7 cellular contexts compared by ENCODE assay signal in the genomic region with DNA sequence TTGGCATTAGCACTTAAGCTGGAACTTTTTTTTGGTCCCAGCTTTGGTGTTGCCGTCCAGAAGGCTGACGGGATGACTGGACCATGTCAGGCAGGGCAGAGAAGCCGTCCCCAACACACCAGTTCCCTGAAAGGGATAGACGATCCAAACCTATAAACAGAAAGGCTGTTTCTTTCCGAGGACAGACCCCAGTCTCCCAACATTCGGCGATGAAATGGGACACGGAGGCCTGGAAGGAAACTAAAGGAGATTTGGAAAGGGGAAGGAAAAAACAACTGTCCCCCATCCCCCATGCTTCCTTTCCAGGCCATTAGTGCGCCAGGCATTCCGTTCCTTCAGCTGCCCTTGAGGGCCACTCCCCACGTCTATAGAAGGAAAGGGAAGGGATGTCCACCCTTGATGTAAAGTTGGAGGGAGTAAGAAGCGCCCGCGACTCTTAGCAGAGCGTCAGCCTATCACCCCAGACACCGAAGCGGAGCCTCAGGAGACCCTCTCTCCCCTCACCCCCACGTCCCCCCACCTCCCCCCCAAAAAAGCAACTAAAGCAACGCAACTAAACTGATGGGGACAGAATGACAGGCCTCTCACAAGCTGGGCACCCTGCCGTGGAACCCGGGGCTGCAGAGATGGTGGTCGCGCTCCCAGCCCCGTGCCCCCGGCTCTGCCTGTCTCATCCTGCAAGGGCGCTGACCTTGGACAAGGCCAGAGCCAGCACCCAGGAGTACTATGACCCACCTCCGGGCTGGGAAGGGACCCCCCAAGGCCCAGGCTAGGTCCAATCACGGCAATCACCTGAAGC. TPM values are rescaled to one million over a fixed set of nuclear protein-coding genes. Genes with fewer than 3 reads are reported as not detected.
DNase-seq lines count a peak whose midpoint lies in the region; ATAC-seq, FAIRE-seq and TF ChIP-seq lines count a peak whose summit lies in the region.

No MANE protein-coding gene starts in this region.

- intact Hi-C loops in MCF 10A (cut with micrococcal nuclease) = loop anchor here (5.0 kb wide), 2 partner anchors 120 to 135 kb away; no protein-coding TSS in a partner anchor
- intact Hi-C loops in HepG2 (cut with micrococcal nuclease; ENCODE audit: unreplicated experiment) = no loop called here

- peaks cover 47% of the 10 kb centered on the region for H3K4me1 Mint-ChIP-seq in MCF 10A (ENCODE audit: insufficient read depth, unreplicated experiment)

- TSS peak; percentile 70 for BruUV-seq in MCF 10A (replicated peaks; lab: Mats Ljungman, UMichigan)
- BruUV-seq in HepG2 (replicated peaks; lab: Mats Ljungman, UMichigan) = TSS peak; percentile 71

- in situ Hi-C loops in HepG2 (cut with HindIII; ENCODE audit: extremely low pct_ligation_motif_present, low pct_unique_long_range_greater_than_20kb) = loop anchor here (5.0 kb wide), 3 partner anchors 120 to 330 kb away; no protein-coding TSS in a partner anchor

- no peaks in the 10 kb centered on the region for H3K9me3 ChIP-seq in HepG2 (ENCODE audit: low read length)
- no peaks in the 10 kb centered on the region for H3K9me3 ChIP-seq in thymus (ENCODE audit: control insufficient read depth)

- H4K20me1 ChIP-seq in HepG2 (ENCODE audit: insufficient read depth, low read length) = peaks cover 30% of the 10 kb centered on the region

- peaks cover 60% of the 10 kb centered on the region for H3K4me1 ChIP-seq in HepG2 (ENCODE audit: insufficient read depth, low read length)
- peaks cover 9% of the 10 kb centered on the region for H3K4me1 ChIP-seq in thymus (ENCODE audit: control insufficient read depth, insufficient read depth, low read length)

- POLR2A ChIA-PET in MCF 10A (lab: Yijun Ruan, JAX) (interaction anchor here (0.6 to 7.9 kb wide), 37 partner anchors 10 to 908 kb away, joined by 3 to 184 read pairs (median 4); a partner anchor contains a TSS), HepG2 (lab: Yijun Ruan, JAX) (interaction anchor here (0.6 to 4.7 kb wide), 21 partner anchors 9 to 617 kb away, joined by 3 to 44 read pairs (median 7); a partner anchor contains a TSS)

- H3K27ac ChIP-seq in HepG2 (ENCODE audit: extremely low read length, insufficient read depth, low read length) (peak overlapping the region; percentile 96), thymus (ENCODE audit: low read depth) (peak overlapping the region; percentile 96)

- H3K36me3 ChIP-seq in HepG2 (replicated peaks in 1 of 2; ENCODE audit: control insufficient read depth in 1 of 2, insufficient read depth in 2 of 2, low read length in 2 of 2) (peaks cover 0 to 6% of the 10 kb centered on the region in 2 experiments; a peak in 1 of 5 replicates), thymus (ENCODE audit: control insufficient read depth, insufficient read depth) (no peaks in the 10 kb centered on the region)

- H3K36me3 Mint-ChIP-seq in MCF 10A (ENCODE audit: insufficient read depth, unreplicated experiment) = peaks cover 21% of the 10 kb centered on the region

- TF ChIP-seq CTCF in MCF 10A (IDR thresholded peaks at IDR 0.05; ENCODE audit: unreplicated experiment) (no peak), HepG2 (CRISPR knock-in tag; IDR thresholded peaks at IDR 0.05) (no peak)

- H3K27me3 Mint-ChIP-seq in MCF 10A (ENCODE audit: insufficient read depth, unreplicated experiment) = no peaks in the 10 kb centered on the region

- no peak for FAIRE-seq in HepG2 (lab: Jason Lieb, UNC)

- H2AFZ ChIP-seq in HepG2 (ENCODE audit: low read length) = peak overlapping the region; percentile 16

- peak overlapping the region; percentile 81 for H3K4me3 ChIP-seq in GM08714 (ENCODE audit: low read length)
- H3K4me3 ChIP-seq in HepG2 (replicated peaks in 1 of 3; ENCODE audit: insufficient read depth in 1 of 3, low read depth in 2 of 3, low read length in 3 of 3) = peak overlapping the region; percentile 82 to 100 (median 95)
- H3K4me3 ChIP-seq in thymus (ENCODE audit: low read length) = peak overlapping the region; percentile 66

- 3% methylated on average over 26 of the region's 28 CpGs for WGBS in HepG2 (ENCODE audit: low lambda C conversion rate)
- 4% methylated on average over 28 of the region's 28 CpGs for WGBS in thymus

- peak overlapping the region; percentile 100 for H3K27ac Mint-ChIP-seq in MCF 10A (ENCODE audit: low read depth, unreplicated experiment)

- no peaks in the 10 kb centered on the region; a peak in 1 of 5 replicates for H3K27me3 ChIP-seq in HepG2 (ENCODE audit: control insufficient read depth in 1 of 2, insufficient read depth in 2 of 2, low read length in 2 of 2)
- no peaks in the 10 kb centered on the region for H3K27me3 ChIP-seq in thymus (ENCODE audit: control insufficient read depth, insufficient read depth)

- H3K4me2 ChIP-seq in HepG2 (ENCODE audit: low read depth, low read length) = peak overlapping the region; percentile 91

- H3K79me2 ChIP-seq in HepG2 (ENCODE audit: insufficient read depth, low read length) = peaks cover 54% of the 10 kb centered on the region

- peak; percentile 53 for DNase-seq in M059J (ENCODE audit: low read depth)
- peak; percentile 55 for DNase-seq in MCF 10A (ENCODE audit: unreplicated experiment)
- no peak for DNase-seq in HepG2 (ENCODE audit: low spot score)
- no peak for DNase-seq in NCI-H1092 treated with DMSO at 0.1 percent for 48 hours (lab: John Stamatoyannopoulos, UW)

- H3K4me3 Mint-ChIP-seq in MCF 10A (ENCODE audit: unreplicated experiment) = peak overlapping the region; percentile 72

- TF ChIP-seq EP300 in HepG2 (IDR thresholded peaks at IDR 0.05; ENCODE audit: low read depth in 2 of 2, low read length in 2 of 2) (no peak), HepG2 (CRISPR knock-in tag; IDR thresholded peaks at IDR 0.05; ENCODE audit: borderline replicate concordance) (no peak)

- H3K9me3 Mint-ChIP-seq in MCF 10A (ENCODE audit: unreplicated experiment) = no peaks in the 10 kb centered on the region

- TF ChIP-seq RAD21 in HepG2 (CRISPR knock-in tag; IDR thresholded peaks at IDR 0.05) = no peak

- peak; percentile 6 for ATAC-seq in HepG2
- no peak for ATAC-seq in HG03439 (IDR thresholded peaks at IDR 0.05; ENCODE audit: unreplicated experiment)

- H3K9ac ChIP-seq in HepG2 (ENCODE audit: insufficient read depth, low read depth, low read length) = peak overlapping the region; percentile 97

- CTCF ChIA-PET in MCF 10A (lab: Yijun Ruan, JAX) = interaction anchor here (0.6 to 10.4 kb wide), 4 partner anchors 142 to 1093 kb away, joined by 3 to 191 read pairs (median 4); no protein-coding TSS in a partner anchor
- CTCF ChIA-PET in HepG2 (lab: Yijun Ruan, JAX; ENCODE audit: low intra/inter-chr PET ratio, low total read pairs) = interaction anchor here (1.1 kb wide), 1 partner anchor 258 kb away, joined by 3 read pairs; no protein-coding TSS in a partner anchor

- TF ChIP-seq POLR2A in HepG2 (IDR thresholded peaks at IDR 0.05; ENCODE audit: insufficient read depth in 1 of 2, low read depth in 2 of 2, low read length in 2 of 2) = peak in 1 of 2 experiments; percentile 24; a peak in 2 of 4 replicates

RNA-seq across cellular contexts. Expression of a gene that starts 0.6 kb away (rescaled TPM):
- total RNA-seq in M059J (2014; rRNA removed; shearing (Covaris generic)) = 91.2 and 112 TPM in 2 replicates
- total RNA-seq in MCF 10A (2022) = 88.5 and 105 TPM in 2 replicates
- total RNA-seq in HepG2 (2016; rRNA removed; fragmentation: Illumina TruSeq; extraction: Trizol) = 34.9 and 52.4 TPM in 2 replicates
- total RNA-seq in HepG2 (2016; cell fraction: cytosol; rRNA removed; fragmentation: Illumina TruSeq; extraction: Trizol; ENCODE audit: low read depth) = 17.2 and 22.5 TPM in 2 replicates
- 38.0 and 49.3 TPM in 2 replicates for total RNA-seq in HepG2 (2016; cell fraction: insoluble cytoplasmic fraction; rRNA removed; fragmentation: Illumina TruSeq; extraction: Trizol)
- 51.0 and 56.2 TPM in 2 replicates for total RNA-seq in HepG2 (2016; cell fraction: membrane; rRNA removed; fragmentation: Illumina TruSeq; extraction: Trizol)
- 51.2 and 62.7 TPM in 2 replicates for total RNA-seq in HepG2 (2016; cell fraction: nucleus; rRNA removed; fragmentation: Illumina TruSeq; extraction: Trizol)
- polyA plus RNA-seq in HepG2 (2011; rRNA removed) = 86.8 and 87.3 TPM in 2 replicates
- 70.1 and 103 TPM in 2 replicates for polyA plus RNA-seq in HepG2 (2011; cell fraction: cytosol; rRNA removed)
- 88.0 and 105 TPM in 2 replicates for polyA plus RNA-seq in HepG2 (2011; cell fraction: nucleus; rRNA removed)
- 48.1 and 53.7 TPM in 2 replicates for polyA plus RNA-seq in HepG2 (2012)
- polyA plus RNA-seq in HepG2 (2016; cell fraction: cytosol; fragmentation: Illumina TruSeq; extraction: Trizol; ENCODE audit: low read depth) = 20.3 and 24.7 TPM in 2 replicates
- 48.7 and 55.1 TPM in 2 replicates for polyA plus RNA-seq in HepG2 (2016; cell fraction: insoluble cytoplasmic fraction; fragmentation: Illumina TruSeq; extraction: Trizol; ENCODE audit: low read depth)
- polyA plus RNA-seq in HepG2 (2016; cell fraction: membrane; fragmentation: Illumina TruSeq; extraction: Trizol; ENCODE audit: low read depth) = 52.2 and 55.0 TPM in 2 replicates
- 97.6 and 101 TPM in 2 replicates for polyA plus RNA-seq in HepG2 (2016; cell fraction: nucleus; fragmentation: Illumina TruSeq; extraction: Trizol; ENCODE audit: insufficient read depth, low read depth)
- 129 and 137 TPM in 2 replicates for polyA minus RNA-seq in HepG2 (2011; rRNA and poly(A)+ RNA removed; ENCODE audit: low replicate concordance)
- 28.5 and 36.9 TPM in 2 replicates for polyA minus RNA-seq in HepG2 (2011; cell fraction: cytosol; rRNA and poly(A)+ RNA removed)
- 87.7 and 95.1 TPM in 2 replicates for polyA minus RNA-seq in HepG2 (2011; cell fraction: nucleus; rRNA and poly(A)+ RNA removed)
- 95.9 TPM for polyA plus RNA-seq in thymus

RNA-seq across cellular contexts. Expression of a gene that starts 6.0 kb away (rescaled TPM):
- total RNA-seq in M059J (2014; rRNA removed; shearing (Covaris generic)) = not detected in 2 replicates
- total RNA-seq in MCF 10A (2022) = not detected in 2 replicates
- total RNA-seq in HepG2 (2016; rRNA removed; fragmentation: Illumina TruSeq; extraction: Trizol) = not detected in 2 replicates
- total RNA-seq in HepG2 (2016; cell fraction: cytosol; rRNA removed; fragmentation: Illumina TruSeq; extraction: Trizol; ENCODE audit: low read depth) = not detected in 2 replicates
- total RNA-seq in HepG2 (2016; cell fraction: insoluble cytoplasmic fraction; rRNA removed; fragmentation: Illumina TruSeq; extraction: Trizol) = not detected in 2 replicates
- total RNA-seq in HepG2 (2016; cell fraction: membrane; rRNA removed; fragmentation: Illumina TruSeq; extraction: Trizol) = not detected in 2 replicates
- not detected in 2 replicates for total RNA-seq in HepG2 (2016; cell fraction: nucleus; rRNA removed; fragmentation: Illumina TruSeq; extraction: Trizol)
- polyA plus RNA-seq in HepG2 (2011; rRNA removed) = not detected in 2 replicates
- polyA plus RNA-seq in HepG2 (2011; cell fraction: cytosol; rRNA removed) = not detected in 2 replicates
- not detected in 2 replicates for polyA plus RNA-seq in HepG2 (2011; cell fraction: nucleus; rRNA removed)
- 1.4 and 1.6 TPM in 2 replicates for polyA plus RNA-seq in HepG2 (2012)
- polyA plus RNA-seq in HepG2 (2016; cell fraction: cytosol; fragmentation: Illumina TruSeq; extraction: Trizol; ENCODE audit: low read depth) = not detected in 2 replicates
- polyA plus RNA-seq in HepG2 (2016; cell fraction: insoluble cytoplasmic fraction; fragmentation: Illumina TruSeq; extraction: Trizol; ENCODE audit: low read depth) = not detected in 2 replicates
- not detected in 2 replicates for polyA plus RNA-seq in HepG2 (2016; cell fraction: membrane; fragmentation: Illumina TruSeq; extraction: Trizol; ENCODE audit: low read depth)
- not detected in 2 replicates for polyA plus RNA-seq in HepG2 (2016; cell fraction: nucleus; fragmentation: Illumina TruSeq; extraction: Trizol; ENCODE audit: insufficient read depth, low read depth)
- polyA minus RNA-seq in HepG2 (2011; rRNA and poly(A)+ RNA removed; ENCODE audit: low replicate concordance) = not detected in 2 replicates
- not detected in 2 replicates for polyA minus RNA-seq in HepG2 (2011; cell fraction: cytosol; rRNA and poly(A)+ RNA removed)
- polyA minus RNA-seq in HepG2 (2011; cell fraction: nucleus; rRNA and poly(A)+ RNA removed) = not detected in 2 replicates
- 16.1 TPM for polyA plus RNA-seq in thymus

Comparison
In these comparisons a context has a peak if more than half of its experiments do, and no peak if none do; other contexts are left out.
1. DNase-seq: peak in M059J (single experiment) and MCF 10A (single experiment); none in HepG2 (single experiment) and NCI-H1092 treated with DMSO at 0.1 percent for 48 hours (single experiment).
2. Peak in every context shown above with its lines, with median percentiles within 50 percentile points of each other: H3K4me3 ChIP-seq.